ENCODE assay signal across 18 cellular contexts in the genomic region with DNA sequence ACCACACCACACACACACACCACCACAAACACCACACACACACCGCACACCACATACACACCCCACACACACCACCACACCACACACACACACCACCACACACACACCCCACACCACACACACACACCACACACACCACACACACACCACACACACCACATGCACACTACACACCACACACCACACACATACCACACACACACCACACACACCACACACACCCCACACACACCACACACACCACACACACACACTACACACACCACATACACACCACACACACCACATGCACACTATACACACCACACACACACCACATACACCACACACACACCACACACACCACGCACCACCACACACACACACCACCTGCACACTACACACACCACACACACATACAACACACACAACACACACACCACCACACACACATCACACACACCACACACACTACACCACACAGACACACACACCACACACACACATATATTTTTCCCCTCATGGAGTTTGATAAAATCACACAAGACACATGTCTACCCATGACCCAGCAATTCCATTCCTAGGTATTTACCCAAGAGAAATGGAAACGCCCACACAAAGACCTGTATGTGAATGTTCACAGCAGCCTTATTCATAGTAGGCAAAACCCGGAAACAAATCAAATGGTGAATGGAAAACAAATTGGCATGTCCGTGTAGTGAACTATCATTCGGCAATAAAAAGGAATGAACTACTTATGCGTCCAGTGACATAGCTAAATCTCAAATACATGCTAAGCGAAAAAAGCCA. TPM values are rescaled to one million over a fixed set of nuclear protein-coding genes. Genes with fewer than 3 reads are reported as not detected.
DNase-seq lines count a peak whose midpoint lies in the region; ATAC-seq, FAIRE-seq and TF ChIP-seq lines count a peak whose summit lies in the region.
"Had no signal": no experiment of that assay in that cellular context is flagged by ENCODE, and none has a peak within 500 bp of the region (broad histone marks: within the 10 kb centered on the region; RNA-seq: fewer than 3 reads in every experiment).

No MANE protein-coding gene starts in this region.

- POLR2A ChIA-PET in activated CD4-positive, alpha-beta memory T cell treated with anti-CD3 and anti-CD28 coated beads for 36 hours (lab: Charles Lee) = interaction anchor here (0.8 to 11.9 kb wide), 8 partner anchors 9 to 62 kb away, joined by 3 to 114 read pairs (median 5); a partner anchor contains a TSS
- POLR2A ChIA-PET in H1 (lab: Charles Lee; ENCODE audit: partially characterized antibody) = interaction anchor here (1.3 kb wide), 1 partner anchor 10 kb away, joined by 4 read pairs; no protein-coding TSS in a partner anchor

- peak overlapping the region; percentile 100 for H3K56ac ChIP-seq in H1 (replicated peaks; ENCODE audit: insufficient read length, low read depth, low read length)

- H4K91ac ChIP-seq in H1 (replicated peaks; ENCODE audit: insufficient read length, low read length) = no peak overlapping the region

- WGBS in H1 (ENCODE audit: extremely low coverage in 1 of 2, insufficient coverage in 1 of 2, insufficient read length in 1 of 2, insufficient replicate concordance in 2 of 2, low coverage in 1 of 2, low lambda C conversion rate in 2 of 2, missing lambda C conversion rate in 1 of 2), 2 experiments = 90% methylated on average over 8 of the region's 8 CpGs; no CpG with 5 or more reads in 1 of the 2 experiments

- no peak overlapping the region for H3K4me2 ChIP-seq in H1 (ENCODE audit: insufficient read depth in 1 of 2, low read depth in 2 of 2, low read length in 2 of 2)
- H3K4me2 ChIP-seq: neural progenitor cell had no signal

- no peak overlapping the region for H3K14ac ChIP-seq in H1 (ENCODE audit: insufficient read length)

- no peak overlapping the region for H3K18ac ChIP-seq in H1 (ENCODE audit: extremely low read depth, low read length)

- no peak for DNase-seq in activated naive CD4-positive, alpha-beta T cell treated with anti-CD3 and anti-CD28 coated beads for 36 hours
- DNase-seq in activated naive CD4-positive, alpha-beta T cell (lab: John Stamatoyannopoulos, UW) = no peak
- DNase-seq in activated CD4-positive, alpha-beta memory T cell treated with anti-CD3 and anti-CD28 coated beads for 36 hours = peak; percentile 31
- DNase-seq in H1 (ENCODE audit: low read depth in 1 of 2, low spot score in 2 of 2) (no peak), germinal center (ENCODE audit: low spot score) (no peak), cardiac septum (ENCODE audit: low spot score) (no peak)
- DNase-seq in stimulated activated naive CD8-positive, alpha-beta T cell treated with anti-CD3 and anti-CD28 coated beads, Interleukin-15, amount 100 ng/mL, for 72 hours = no peak
- DNase-seq: activated CD4-positive, CD25-positive, alpha-beta regulatory T cell; activated gamma-delta T cell treated with Interleukin-2 at 50 U/mL for 16 hours; lower lobe of right lung; NCI-H748 treated with DMSO at 0.1 percent for 48 hours; stimulated activated CD4-positive, alpha-beta T cell treated with anti-CD3 and anti-CD28 coated beads, Interleukin-1b, Interleukin-23, amount 100 ng/mL, for 48 hours; SW 1271 had no signal

- FAIRE-seq in H1 (lab: Jason Lieb, UNC) = no peak
- FAIRE-seq: frontal cortex had no signal

- H3K36me3 Mint-ChIP-seq in activated naive CD4-positive, alpha-beta T cell treated with anti-CD3 and anti-CD28 coated beads for 36 hours (ENCODE audit: low read depth) = peaks cover 76% of the 10 kb centered on the region
- peaks cover 89% of the 10 kb centered on the region for H3K36me3 Mint-ChIP-seq in activated CD4-positive, alpha-beta memory T cell treated with anti-CD3 and anti-CD28 coated beads for 36 hours
- H3K36me3 Mint-ChIP-seq: neural progenitor cell had no signal

- H3K9me3 ChIP-seq in H1 (ENCODE audit: insufficient read depth in 2 of 2, low read depth in 1 of 2, low read length in 1 of 2) = no peaks in the 10 kb centered on the region
- H3K9me3 ChIP-seq: lower lobe of right lung, tibial nerve had no signal

- peaks cover 0 to 2% (median 0%) of the 10 kb centered on the region in 4 experiments; a peak in 1 of 7 replicates for H3K27me3 ChIP-seq in H1 (replicated peaks in 1 of 4; ENCODE audit: control insufficient read depth in 3 of 4, extremely low read depth in 1 of 4, insufficient read depth in 3 of 4, low read length in 3 of 4)
- H3K27me3 ChIP-seq: cardiac muscle cell, neural progenitor cell, tibial nerve had no signal

- H3K27me3 Mint-ChIP-seq in activated naive CD4-positive, alpha-beta T cell treated with anti-CD3 and anti-CD28 coated beads for 36 hours (ENCODE audit: low read depth) = no peaks in the 10 kb centered on the region
- H3K27me3 Mint-ChIP-seq in activated CD4-positive, alpha-beta memory T cell treated with anti-CD3 and anti-CD28 coated beads for 36 hours = no peaks in the 10 kb centered on the region
- H3K27me3 Mint-ChIP-seq in stimulated activated naive CD8-positive, alpha-beta T cell treated with anti-CD3 and anti-CD28 coated beads, Interleukin-15, amount 100 ng/mL, for 72 hours = no peaks in the 10 kb centered on the region

- no peaks in the 10 kb centered on the region for H3K36me3 ChIP-seq in H1 (ENCODE audit: control insufficient read depth in 2 of 4, insufficient read depth in 4 of 4, low read length in 3 of 4)
- H3K36me3 ChIP-seq: cardiac muscle cell, lower lobe of right lung, neural progenitor cell, tibial nerve had no signal

- no peak overlapping the region for H3K4me3 Mint-ChIP-seq in activated naive CD4-positive, alpha-beta T cell treated with anti-CD3 and anti-CD28 coated beads for 36 hours
- peak overlapping the region; percentile 10 for H3K4me3 Mint-ChIP-seq in activated CD4-positive, alpha-beta memory T cell treated with anti-CD3 and anti-CD28 coated beads for 36 hours
- peak overlapping the region; percentile 2 to 50 for H3K4me3 Mint-ChIP-seq in stimulated activated naive CD8-positive, alpha-beta T cell treated with anti-CD3 and anti-CD28 coated beads, Interleukin-15, amount 100 ng/mL, for 72 hours
- H3K4me3 Mint-ChIP-seq: neural progenitor cell had no signal

- H3K4me1 ChIP-seq in H1 (replicated peaks in 1 of 4; ENCODE audit: control insufficient read depth in 3 of 4, insufficient read depth in 4 of 4, low read length in 3 of 4) = no peaks in the 10 kb centered on the region; a peak in 1 of 7 replicates
- H3K4me1 ChIP-seq: lower lobe of right lung, tibial nerve had no signal

- H3K9me3 Mint-ChIP-seq in activated naive CD4-positive, alpha-beta T cell treated with anti-CD3 and anti-CD28 coated beads for 36 hours = no peaks in the 10 kb centered on the region
- no peaks in the 10 kb centered on the region for H3K9me3 Mint-ChIP-seq in activated CD4-positive, alpha-beta memory T cell treated with anti-CD3 and anti-CD28 coated beads for 36 hours
- no peaks in the 10 kb centered on the region for H3K9me3 Mint-ChIP-seq in stimulated activated naive CD8-positive, alpha-beta T cell treated with anti-CD3 and anti-CD28 coated beads, Interleukin-15, amount 100 ng/mL, for 72 hours
- H3K9me3 Mint-ChIP-seq: neural progenitor cell had no signal

- peak overlapping the region in 1 of 4 experiments; percentile 21; a peak in 1 of 7 replicates for H3K9ac ChIP-seq in H1 (replicated peaks in 1 of 4; ENCODE audit: extremely low read depth in 1 of 4, low read depth in 3 of 4, low read length in 3 of 4)
- H3K9ac ChIP-seq: neural progenitor cell had no signal

- H3K27ac Mint-ChIP-seq in activated naive CD4-positive, alpha-beta T cell treated with anti-CD3 and anti-CD28 coated beads for 36 hours = peak overlapping the region; percentile 97
- peak overlapping the region; percentile 89 for H3K27ac Mint-ChIP-seq in activated CD4-positive, alpha-beta memory T cell treated with anti-CD3 and anti-CD28 coated beads for 36 hours
- peak overlapping the region; percentile 86 to 88 for H3K27ac Mint-ChIP-seq in stimulated activated naive CD8-positive, alpha-beta T cell treated with anti-CD3 and anti-CD28 coated beads, Interleukin-15, amount 100 ng/mL, for 72 hours
- H3K27ac Mint-ChIP-seq: neural progenitor cell had no signal

- H3K27ac ChIP-seq in H1 (ENCODE audit: low read depth, low read length) = no peak overlapping the region; the same call in 1 of the 2 replicates
- H3K27ac ChIP-seq: cardiac muscle cell, lower lobe of right lung, neural progenitor cell, tibial nerve had no signal

- intact Hi-C loops in activated naive CD4-positive, alpha-beta T cell treated with anti-CD3 and anti-CD28 coated beads for 36 hours (cut with micrococcal nuclease) = loop anchor here (1.0 to 2.0 kb wide), 2 partner anchors 14 to 55 kb away; a partner anchor contains a TSS
- intact Hi-C loops in activated CD4-positive, alpha-beta memory T cell treated with anti-CD3 and anti-CD28 coated beads for 36 hours (cut with micrococcal nuclease) = loop anchor here (1.0 to 2.0 kb wide), 2 partner anchors 14 to 55 kb away; a partner anchor contains a TSS
- intact Hi-C loops in cardiac septum (cut with DNase I) = no loop called here

- TF ChIP-seq CTCF in H1 (IDR thresholded peaks at IDR 0.05; ENCODE audit: control extremely low read depth in 1 of 3, insufficient read depth in 1 of 3, low read depth in 1 of 3, low read length in 3 of 3) = no peak

- no peak overlapping the region for H4K8ac ChIP-seq in H1 (ENCODE audit: extremely low read depth, insufficient read depth, low read length)

- no peak for TF ChIP-seq EP300 in H1 (IDR thresholded peaks at IDR 0.05; ENCODE audit: borderline replicate concordance in 1 of 2, low read depth in 2 of 2, low read length in 2 of 2)

- CTCF ChIA-PET in activated naive CD4-positive, alpha-beta T cell treated with anti-CD3 and anti-CD28 coated beads for 36 hours (lab: Charles Lee) = interaction anchor here (1.3 to 7.3 kb wide), 3 partner anchors 12 to 36 kb away, joined by 5 to 62 read pairs (median 16); no protein-coding TSS in a partner anchor
- CTCF ChIA-PET in activated CD4-positive, alpha-beta memory T cell treated with anti-CD3 and anti-CD28 coated beads for 36 hours (lab: Charles Lee) = interaction anchor here (0.6 to 5.1 kb wide), 4 partner anchors 13 to 266 kb away, joined by 3 to 30 read pairs (median 3); no protein-coding TSS in a partner anchor
- CTCF ChIA-PET in H1 (lab: Charles Lee; ENCODE audit: partially characterized antibody) = interaction anchor here (0.6 to 3.8 kb wide), 5 partner anchors 10 to 354 kb away, joined by 3 to 14 read pairs (median 4); no protein-coding TSS in a partner anchor

- no peak overlapping the region for H2BK20ac ChIP-seq in H1 (ENCODE audit: low read length)

- peak overlapping the region; percentile 45; the same call in 1 of the 2 replicates for H2BK12ac ChIP-seq in H1 (ENCODE audit: low read depth, low read length)

- H4K20me1 ChIP-seq in H1 (replicated peaks in 1 of 2; ENCODE audit: control insufficient read depth in 1 of 2, insufficient read depth in 2 of 2, low read length in 2 of 2) = peaks cover 0 to 3% of the 10 kb centered on the region in 2 experiments

- peaks cover 91% of the 10 kb centered on the region for H3K4me1 Mint-ChIP-seq in activated naive CD4-positive, alpha-beta T cell treated with anti-CD3 and anti-CD28 coated beads for 36 hours (ENCODE audit: low read depth)
- H3K4me1 Mint-ChIP-seq in activated CD4-positive, alpha-beta memory T cell treated with anti-CD3 and anti-CD28 coated beads for 36 hours (ENCODE audit: low read depth) = peaks cover 90% of the 10 kb centered on the region
- peaks cover 96% of the 10 kb centered on the region for H3K4me1 Mint-ChIP-seq in stimulated activated naive CD8-positive, alpha-beta T cell treated with anti-CD3 and anti-CD28 coated beads, Interleukin-15, amount 100 ng/mL, for 72 hours

- H3K23me2 ChIP-seq in H1 (ENCODE audit: low read depth, low read length) = peaks cover 7% of the 10 kb centered on the region; the same call in 1 of the 2 replicates

- H3K4ac ChIP-seq in H1 (replicated peaks; ENCODE audit: insufficient read length, low read depth, low read length) = no peak overlapping the region

- no peak overlapping the region for H3K4me3 ChIP-seq in H1 (ENCODE audit: extremely low read depth in 1 of 4, insufficient read depth in 2 of 4, low read depth in 3 of 4, low read length in 4 of 4)
- H3K4me3 ChIP-seq: cardiac muscle cell, lower lobe of right lung, neural progenitor cell, tibial nerve had no signal

- H2BK5ac ChIP-seq in H1 (ENCODE audit: low read depth, low read length) = 0 out of 2 replicates have a peak overlapping the region, but pooled peaks have one; percentile 49

- H3K23ac ChIP-seq in H1 (ENCODE audit: insufficient read length) = no peak overlapping the region

- no peaks in the 10 kb centered on the region for H3K79me1 ChIP-seq in H1 (ENCODE audit: low read depth, low read length)

- no peak for TF ChIP-seq POLR2A in H1 (IDR thresholded peaks at IDR 0.05; ENCODE audit: control extremely low read depth in 1 of 2, low read depth in 2 of 2, low read length in 2 of 2)

- no peak overlapping the region for H2BK120ac ChIP-seq in H1 (replicated peaks; ENCODE audit: low read depth, low read length)

- H3K79me2 ChIP-seq in H1 (ENCODE audit: control insufficient read depth in 1 of 2, insufficient read depth in 2 of 2, low read length in 2 of 2) = no peaks in the 10 kb centered on the region

- H4K5ac ChIP-seq in H1 (ENCODE audit: insufficient read length, low read depth, low read length) = no peak overlapping the region

- H2AFZ ChIP-seq in H1 (ENCODE audit: low read length) = no peak overlapping the region
- H2AFZ ChIP-seq: neural progenitor cell had no signal

- no peak for TF ChIP-seq RAD21 in H1 (IDR thresholded peaks at IDR 0.05 in 1 of 2, conservative IDR thresholded peaks at IDR 0.05 in 1 of 2; ENCODE audit: low read depth in 2 of 2, low read length in 2 of 2)

- ATAC-seq in stimulated activated naive CD8-positive, alpha-beta T cell treated with anti-CD3 and anti-CD28 coated beads, Interleukin-15, amount 100 ng/mL, for 72 hours = no peak
- ATAC-seq in GM18519 (IDR thresholded peaks at IDR 0.05; ENCODE audit: low FRiP score, unreplicated experiment) = no peak
- ATAC-seq: lower lobe of right lung had no signal

- H2AK5ac ChIP-seq in H1 (ENCODE audit: low read depth, low read length) = peak overlapping the region; percentile 48; the same call in 1 of the 2 replicates

- 0 out of 2 replicates have a peak overlapping the region, but pooled peaks have one; percentile 78 for H2BK15ac ChIP-seq in H1 (ENCODE audit: low read length)

RNA-seq across cellular contexts. Expression of a gene that starts 14.3 kb away (rescaled TPM):
- total RNA-seq in activated naive CD4-positive, alpha-beta T cell treated with anti-CD3 and anti-CD28 coated beads for 36 hours = 100 to 1,000 TPM; 228 to 232 TPM
- total RNA-seq in activated CD4-positive, alpha-beta memory T cell treated with anti-CD3 and anti-CD28 coated beads for 36 hours = 100 to 1,000 TPM; 302 to 306 TPM
- not detected in 2 replicates for total RNA-seq in H1 (2021; fragmentation: NEBNext Ultra II Directional; extraction: Animal tissue kit (Norgen Biotek cat#: 25700))
- not detected in 2 replicates for polyA plus RNA-seq in H1 (2011; rRNA removed)
- not detected for polyA plus RNA-seq in H1 (2011; cell fraction: cytosol; rRNA removed)
- polyA plus RNA-seq in H1 (2011; cell fraction: nucleus; rRNA removed) = not detected
- polyA plus RNA-seq in H1 (2012, experiment 1 of 2) = not detected in 4 replicates
- not detected for polyA plus RNA-seq in H1 (2012, experiment 2 of 2)
- polyA plus RNA-seq in H1 (2013, experiment 1 of 2) = not detected
- not detected for polyA plus RNA-seq in H1 (2013, experiment 2 of 2)
- polyA minus RNA-seq in H1 (2011; rRNA and poly(A)+ RNA removed) = not detected in 2 replicates
- not detected for polyA minus RNA-seq in H1 (2011; cell fraction: cytosol; rRNA and poly(A)+ RNA removed)
- polyA minus RNA-seq in H1 (2011; cell fraction: nucleus; rRNA and poly(A)+ RNA removed) = not detected
- total RNA-seq in cardiac septum = not detected
- total RNA-seq: cardiac muscle cell, frontal cortex had no signal
- polyA plus RNA-seq: cardiac muscle cell had no signal

RNA-seq across cellular contexts. Expression of a gene that starts 44.6 kb away (rescaled TPM):
- total RNA-seq in activated naive CD4-positive, alpha-beta T cell treated with anti-CD3 and anti-CD28 coated beads for 36 hours = 1 to 10 TPM; 8.5 to 8.9 TPM
- total RNA-seq in activated CD4-positive, alpha-beta memory T cell treated with anti-CD3 and anti-CD28 coated beads for 36 hours = 1 to 10 TPM; 9.0 TPM
- 18.0 and 21.0 TPM in 2 replicates for total RNA-seq in H1 (2021; fragmentation: NEBNext Ultra II Directional; extraction: Animal tissue kit (Norgen Biotek cat#: 25700))
- 12.9 and 15.4 TPM in 2 replicates for polyA plus RNA-seq in H1 (2011; rRNA removed)
- polyA plus RNA-seq in H1 (2011; cell fraction: cytosol; rRNA removed) = 11.8 TPM
- 18.5 TPM for polyA plus RNA-seq in H1 (2011; cell fraction: nucleus; rRNA removed)
- 13.4 to 15.3 TPM (median 14.9 TPM) in 4 replicates for polyA plus RNA-seq in H1 (2012, experiment 1 of 2)
- 14.5 TPM for polyA plus RNA-seq in H1 (2012, experiment 2 of 2)
- polyA plus RNA-seq in H1 (2013, experiment 1 of 2) = 12.0 TPM
- 12.1 TPM for polyA plus RNA-seq in H1 (2013, experiment 2 of 2)
- polyA minus RNA-seq in H1 (2011; rRNA and poly(A)+ RNA removed) = 4.8 and 7.2 TPM in 2 replicates
- 7.1 TPM for polyA minus RNA-seq in H1 (2011; cell fraction: cytosol; rRNA and poly(A)+ RNA removed)
- polyA minus RNA-seq in H1 (2011; cell fraction: nucleus; rRNA and poly(A)+ RNA removed) = 10.7 TPM
- total RNA-seq in cardiac septum = 19.6 TPM

Comparison
In these comparisons a context has a peak if more than half of its experiments do, and no peak if none do; other contexts are left out.
1. RNA of a gene that starts 14.3 kb away (total RNA-seq): 302 to 306 TPM in activated CD4-positive, alpha-beta memory T cell treated with anti-CD3 and anti-CD28 coated beads for 36 hours and 228 to 232 TPM in activated naive CD4-positive, alpha-beta T cell treated with anti-CD3 and anti-CD28 coated beads for 36 hours; not detected in cardiac septum (single experiment) and not detected in H1; every median in the first group is over 100 times any median in the second.
2. Peak in every context shown above with its lines, with median percentiles within 50 percentile points of each other: H3K27ac Mint-ChIP-seq.